In genomic region chr11:120196857-120197253, GRCh38 we compare ENCODE assay signal across 1 cellular context.
TF ChIP-seq lines count a peak whose summit lies in the region.

No MANE protein-coding gene starts in this region.

TF ChIP-seq in H1, 55 proteins besides CTCF, POLR2A, EP300 and RAD21:
- no peak for TF ChIP-seq SP2 (IDR thresholded peaks at IDR 0.05; ENCODE audit: low read length)
- TF ChIP-seq TAF1 (IDR thresholded peaks at IDR 0.05; ENCODE audit: low read depth, low read length): no peak
- TF ChIP-seq EGR1 (IDR thresholded peaks at IDR 0.05; ENCODE audit: borderline replicate concordance, low read depth, low read length): no peak
- TF ChIP-seq CBX8 (IDR thresholded peaks at IDR 0.05; ENCODE audit: borderline replicate concordance, low read depth, low read length): no peak
- TF ChIP-seq TEAD4 (IDR thresholded peaks at IDR 0.05; ENCODE audit: low read depth, low read length): no peak
- no peak for TF ChIP-seq FOSL1 (IDR thresholded peaks at IDR 0.05; ENCODE audit: insufficient read depth, low read depth, low read length)
- TF ChIP-seq ZNF274 (IDR thresholded peaks at IDR 0.05; ENCODE audit: borderline replicate concordance, extremely low read depth, low read length): no peak
TF ChIP-seq in H1: peak in this region for 0.
